ENCODE assay signal across 9 cellular contexts in the genomic region with DNA sequence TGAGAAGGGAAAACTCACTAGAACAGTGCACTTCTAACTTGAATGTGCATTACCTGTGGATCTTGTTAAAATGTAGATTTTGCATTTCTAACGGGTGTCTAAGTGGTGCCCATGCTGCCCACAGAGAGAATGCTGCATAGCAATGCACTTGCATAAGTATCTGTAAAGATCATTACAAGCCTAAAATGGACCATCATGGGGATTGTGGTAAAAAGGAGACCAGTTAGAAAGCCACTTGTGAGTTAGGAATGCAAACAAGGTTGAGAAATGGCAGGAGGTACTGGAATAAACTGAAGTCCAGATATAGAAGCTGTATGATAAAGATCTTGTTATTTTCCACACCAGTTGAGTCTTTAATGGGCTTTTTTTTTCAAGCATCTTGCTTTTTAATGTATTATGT. TPM values are rescaled to one million over a fixed set of nuclear protein-coding genes. Genes with fewer than 3 reads are reported as not detected.
"Had no signal": no experiment of that assay in that cellular context is flagged by ENCODE, and none has a peak within 500 bp of the region (broad histone marks: within the 10 kb centered on the region; RNA-seq: fewer than 3 reads in every experiment).

No MANE protein-coding gene starts in this region.

- H3K4me1 ChIP-seq: HAP-1 had no signal

- H3K36me3 ChIP-seq: HAP-1 had no signal

- H3K4me3 ChIP-seq: GM23248, GM23338, HAP-1 had no signal

- H3K27ac ChIP-seq: GM23248 had no signal

- H3K9me3 ChIP-seq: HAP-1 had no signal

- H2AFZ ChIP-seq: GM23248, GM23338 had no signal

- H3K9ac ChIP-seq: GM23248 had no signal

- H3K4me2 ChIP-seq: GM23338 had no signal

- DNase-seq: GM23248, GOT3, H7, H9, HCEC 1CT, HFFc6 had no signal

RNA-seq across cellular contexts. Expression of a gene that starts 18.8 kb away (rescaled TPM):
- total RNA-seq: GM23248, H4, HFFc6 had no signal
- polyA plus RNA-seq: GM23248, GM23338 had no signal
